Comparison of ENCODE assay signal across 30 cellular contexts in the genomic region with DNA sequence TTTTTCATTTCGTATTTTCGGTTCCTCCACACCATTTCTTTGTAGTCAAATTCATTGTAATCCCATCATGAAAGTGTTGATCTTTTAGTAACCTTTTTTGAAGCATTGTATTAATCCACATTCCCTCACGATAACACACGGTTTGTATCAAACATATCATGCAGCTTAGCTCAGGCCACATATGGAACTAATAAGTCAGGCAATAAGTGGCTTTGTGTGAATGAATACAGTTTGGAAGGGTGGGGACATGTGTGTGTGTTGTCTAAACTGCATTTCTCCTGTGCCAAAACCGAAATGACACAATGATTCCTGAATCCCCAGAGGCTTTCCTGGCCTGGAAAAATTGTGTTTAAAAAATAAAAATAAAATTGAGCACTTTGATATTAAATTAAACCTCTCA.
"Had no signal": no experiment of that assay in that cellular context is flagged by ENCODE, and none has a peak within 500 bp of the region (broad histone marks: within the 10 kb centered on the region; RNA-seq: fewer than 3 reads in every experiment).

No MANE protein-coding gene starts in this region.

- ATAC-seq: body of pancreas; gastroesophageal sphincter; left colon; naive thymus-derived CD8-positive, alpha-beta T cell; psoas muscle; stimulated activated effector memory CD8-positive, alpha-beta T cell treated with anti-CD3 and anti-CD28 coated beads, Interleukin-12 subunit alpha, Interleukin-12 subunit beta, amount 100 ng/mL, for 72 hours; stimulated activated naive CD8-positive, alpha-beta T cell treated with anti-CD3 and anti-CD28 coated beads, Interleukin-15, amount 100 ng/mL, for 72 hours had no signal

- H3K4me1 ChIP-seq: colonic mucosa, neural progenitor cell, parathyroid adenoma, psoas muscle, uterus had no signal

- H3K4me3 ChIP-seq: adrenal gland, body of pancreas, colonic mucosa, gastroesophageal sphincter, neural progenitor cell, psoas muscle, sigmoid colon, uterus had no signal

- DNase-seq: activated CD4-positive, alpha-beta T cell treated with anti-CD3 and anti-CD28 coated beads for 4 hours; activated CD4-positive, alpha-beta T cell treated with anti-CD3 and anti-CD28 coated beads, Interleukin-2, amount 50 U/mL, for 4 hours; activated effector memory CD4-positive, alpha-beta T cell treated with Interleukin-2 at 50 U/mL for 16 hours; activated naive CD4-positive, alpha-beta T cell treated with Interleukin-2 at 50 U/mL for 16 hours; activated T-cell treated with anti-CD3 and anti-CD28 coated beads for 4 hours; adrenal gland; aorta; body of pancreas; cerebellar nuclear complex; colonic mucosa; effector memory CD4-positive, alpha-beta T cell; hippocampal formation; immature natural killer cell; kidney; left colon; naive thymus-derived CD8-positive, alpha-beta T cell; occipital lobe; psoas muscle; sigmoid colon; small intestine; stimulated activated CD4-positive, alpha-beta T cell treated with anti-CD3 and anti-CD28 coated beads, Interleukin-4, amount 100 ng/mL, for 24 hours; stimulated activated naive CD8-positive, alpha-beta T cell treated with anti-CD3 and anti-CD28 coated beads, Interleukin-15, amount 100 ng/mL, for 72 hours; substantia nigra; T-helper 9 cell; uterus had no signal

- H3K27me3 ChIP-seq: adrenal gland, body of pancreas, colonic mucosa, gastroesophageal sphincter, neural progenitor cell, sigmoid colon, uterus had no signal

- H3K9ac ChIP-seq: neural progenitor cell, parathyroid adenoma had no signal

- H3K9me3 ChIP-seq: adrenal gland, body of pancreas, colonic mucosa, gastroesophageal sphincter, psoas muscle, sigmoid colon, uterus had no signal

- FAIRE-seq: kidney, small intestine, TTC549 had no signal

- H3K36me3 ChIP-seq: adrenal gland, colonic mucosa, gastroesophageal sphincter, neural progenitor cell, sigmoid colon, uterus had no signal
